Comparison of ENCODE assay signal across 11 cellular contexts in genomic region chr1:24022611-24023359, GRCh38. TPM values are rescaled to one million over a fixed set of nuclear protein-coding genes. Genes with fewer than 3 reads are reported as not detected.
DNase-seq lines count a peak whose midpoint lies in the region; ATAC-seq, FAIRE-seq and TF ChIP-seq lines count a peak whose summit lies in the region.
"Had no signal": no experiment of that assay in that cellular context is flagged by ENCODE, and none has a peak within 500 bp of the region (broad histone marks: within the 10 kb centered on the region; RNA-seq: fewer than 3 reads in every experiment).

No MANE protein-coding gene starts in this region.

- CTCF ChIA-PET in activated CD4-positive, alpha-beta memory T cell treated with anti-CD3 and anti-CD28 coated beads for 36 hours (lab: Charles Lee): no interaction called here

- intact Hi-C loops in heart left ventricle (cut with DNase I): loop anchor here in 5 of 10 donors (2.0 to 10.0 kb wide), 5 partner anchors 45 to 218 kb away; partner anchors contain the start of genes GALE (in 3 of the 5), PNRC2 (in 2 of the 5) and FUCA1 (in 1 of the 5)
- intact Hi-C loops in Right ventricle myocardium inferior (cut with DNase I): loop anchor here (2.0 kb wide), 1 partner anchor 64 kb away; the partner anchor contains the start of gene PNRC2
- intact Hi-C loops in left colon (cut with DNase I, micrococcal nuclease): loop anchor here in 1 of 2 donors (10.0 kb wide), 1 partner anchor 68 kb away; the partner anchor contains the start of gene PNRC2
- intact Hi-C loops in activated CD4-positive, alpha-beta memory T cell treated with anti-CD3 and anti-CD28 coated beads for 36 hours (cut with micrococcal nuclease): no loop called here

- no peaks in the 10 kb centered on the region for H3K9me3 Mint-ChIP-seq in brain
- H3K9me3 Mint-ChIP-seq in activated CD4-positive, alpha-beta memory T cell treated with anti-CD3 and anti-CD28 coated beads for 36 hours: no peaks in the 10 kb centered on the region

- POLR2A ChIA-PET in activated CD4-positive, alpha-beta memory T cell treated with anti-CD3 and anti-CD28 coated beads for 36 hours (lab: Charles Lee): no interaction called here

- H3K36me3 ChIP-seq in heart left ventricle: no peaks in the 10 kb centered on the region

- 83 to 88% (median 85%) methylated on average over 3 of the region's 3 CpGs for WGBS in heart left ventricle, 4 donors

- ATAC-seq in heart left ventricle (peak in 3 of 4 donors; percentile 9 to 52 (median 45)), Right ventricle myocardium inferior (no peak), left colon (peak; percentile 29), HG03469 (IDR thresholded peaks at IDR 0.05; ENCODE audit: unreplicated experiment) (no peak)

- H3K27me3 Mint-ChIP-seq in brain: no peaks in the 10 kb centered on the region
- no peaks in the 10 kb centered on the region for H3K27me3 Mint-ChIP-seq in activated CD4-positive, alpha-beta memory T cell treated with anti-CD3 and anti-CD28 coated beads for 36 hours
- H3K27me3 Mint-ChIP-seq: activated naive CD8-positive, alpha-beta T cell had no signal

- FAIRE-seq in urothelium cell line (lab: Jason Lieb, UNC): no peak

- no peaks in the 10 kb centered on the region for H3K36me3 Mint-ChIP-seq in brain
- H3K36me3 Mint-ChIP-seq in activated CD4-positive, alpha-beta memory T cell treated with anti-CD3 and anti-CD28 coated beads for 36 hours: no peaks in the 10 kb centered on the region
- H3K36me3 Mint-ChIP-seq: activated naive CD8-positive, alpha-beta T cell had no signal

- peaks cover 0 to 54% (median 33%) of the 10 kb centered on the region in 12 donors for H3K4me1 ChIP-seq in heart left ventricle

- peak overlapping the region in 11 of 12 donors; percentile 18 to 95 (median 88) for H3K27ac ChIP-seq in heart left ventricle

- no peaks in the 10 kb centered on the region for H3K9me3 ChIP-seq in heart left ventricle

- H3K27ac Mint-ChIP-seq in brain: peak overlapping the region in 4 of 5 experiments; percentile 4 to 78 (median 22)
- no peak overlapping the region for H3K27ac Mint-ChIP-seq in activated CD4-positive, alpha-beta memory T cell treated with anti-CD3 and anti-CD28 coated beads for 36 hours
- H3K27ac Mint-ChIP-seq: activated naive CD8-positive, alpha-beta T cell had no signal

- peaks cover 30% of the 10 kb centered on the region for H3K4me1 Mint-ChIP-seq in brain
- no peaks in the 10 kb centered on the region for H3K4me1 Mint-ChIP-seq in activated CD4-positive, alpha-beta memory T cell treated with anti-CD3 and anti-CD28 coated beads for 36 hours (ENCODE audit: low read depth)

- H3K4me3 Mint-ChIP-seq in brain: peak overlapping the region in 1 of 5 experiments; percentile 2
- no peak overlapping the region for H3K4me3 Mint-ChIP-seq in activated CD4-positive, alpha-beta memory T cell treated with anti-CD3 and anti-CD28 coated beads for 36 hours
- H3K4me3 Mint-ChIP-seq: activated naive CD8-positive, alpha-beta T cell had no signal

- no peaks in the 10 kb centered on the region for H3K27me3 ChIP-seq in heart left ventricle

- peak in 1 of 5 donors; percentile 59 for DNase-seq in heart left ventricle
- no peak for DNase-seq in Right ventricle myocardium inferior (ENCODE audit: missing footprints)
- DNase-seq in left colon: peak in 1 of 2 donors; percentile 63
- DNase-seq in urothelium cell line (ENCODE audit: low spot score): peak; percentile 72
- no peak for DNase-seq in cerebellar nuclear complex (lab: John Stamatoyannopoulos, UW)
- no peak for DNase-seq in activated CD4-positive, alpha-beta memory T cell treated with anti-CD3 and anti-CD28 coated beads for 36 hours
- DNase-seq: left cardiac atrium, NCI-H2081 treated with DMSO at 0.1 percent for 48 hours had no signal

- H3K4me3 ChIP-seq in heart left ventricle: no peak overlapping the region

- no peak for TF ChIP-seq POLR2A in heart left ventricle (IDR thresholded peaks at IDR 0.05)

- TF ChIP-seq CTCF in heart left ventricle (IDR thresholded peaks at IDR 0.05): no peak
- TF ChIP-seq CTCF in brain (conservative IDR thresholded peaks at IDR 0.05): no peak

RNA-seq across cellular contexts. Expression of gene SRSF10, which starts 42.7 kb away (rescaled TPM):
- total RNA-seq in heart left ventricle (10 to 100 TPM; 34.3 to 60.9 (median 49.4) TPM), Right ventricle myocardium inferior (51.9 TPM), left colon (10 to 100 TPM; 66.5 to 84.0 TPM)
- polyA plus RNA-seq in heart left ventricle (10 to 100 TPM; 41.1 to 47.1 TPM), brain (ENCODE audit: insufficient read depth, low read depth, low replicate concordance) (38.1 TPM)
- 100 to 1,000 TPM; 175 to 184 TPM for total RNA-seq in activated CD4-positive, alpha-beta memory T cell treated with anti-CD3 and anti-CD28 coated beads for 36 hours

Comparison
In these comparisons a context has a peak if more than half of its experiments do, and no peak if none do; other contexts are left out.
1. ATAC-seq: peak in heart left ventricle (3 of 4) and left colon (single experiment); none in Right ventricle myocardium inferior (single experiment) and HG03469 (single experiment).